8 cellular contexts compared by ENCODE assay signal in the genomic region with DNA sequence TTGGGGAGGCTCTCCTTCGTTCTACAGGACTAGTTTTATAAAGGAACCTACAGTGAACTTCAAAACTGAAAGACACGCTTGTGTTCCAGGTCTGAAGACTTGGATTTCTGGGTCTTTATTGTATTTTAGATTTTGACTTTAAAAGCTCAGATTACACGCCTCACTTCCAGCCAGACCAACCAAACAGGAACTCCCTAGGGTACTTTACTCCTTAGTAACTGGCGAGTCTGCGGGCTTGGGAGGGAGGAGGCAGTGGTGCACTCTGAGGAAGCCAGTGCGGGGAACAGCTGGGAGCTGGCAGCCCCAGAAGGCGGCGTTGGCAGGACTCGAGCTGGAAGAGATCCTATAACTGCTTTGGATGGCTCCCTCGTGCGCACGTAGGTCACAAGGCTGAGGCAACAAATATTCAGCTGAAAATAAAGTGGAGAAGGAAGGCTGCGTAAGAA. TPM values are rescaled to one million over a fixed set of nuclear protein-coding genes. Genes with fewer than 3 reads are reported as not detected.
DNase-seq lines count a peak whose midpoint lies in the region; ATAC-seq and TF ChIP-seq lines count a peak whose summit lies in the region.

No MANE protein-coding gene starts in this region.

- H3K27me3 ChIP-seq in HUES6 (ENCODE audit: control insufficient read depth, insufficient read depth, low read length) (no peaks in the 10 kb centered on the region; the same call in 1 of the 2 replicates), SJSA1 (replicated peaks) (no peaks in the 10 kb centered on the region), spleen (replicated peaks in 1 of 7) (peaks cover 0 to 16% (median 0%) of the 10 kb centered on the region in 7 donors)

- no peak for TF ChIP-seq CTCF in spleen (IDR thresholded peaks at IDR 0.05 in 8 of 11, conservative IDR thresholded peaks at IDR 0.05 in 3 of 11)

- H3K4me3 ChIP-seq in HUES6 (ENCODE audit: low read depth, low read length) (peak overlapping the region; percentile 67), SJSA1 (peak overlapping the region; percentile 29), spleen (peak overlapping the region in 7 of 8 donors; percentile 25 to 68 (median 39))

- H3K9ac ChIP-seq in HUES6 (ENCODE audit: low read length) = peak overlapping the region; percentile 63

- no peaks in the 10 kb centered on the region for H3K36me3 ChIP-seq in HUES6 (ENCODE audit: control insufficient read depth, insufficient read depth, low read length)
- H3K36me3 ChIP-seq in SJSA1 = no peaks in the 10 kb centered on the region
- no peaks in the 10 kb centered on the region for H3K36me3 ChIP-seq in spleen

- H3K4me1 ChIP-seq in HUES6 (ENCODE audit: control insufficient read depth, insufficient read depth, low read length) = peaks cover 6% of the 10 kb centered on the region; the same call in 1 of the 2 replicates
- H3K4me1 ChIP-seq in SJSA1 (replicated peaks) = no peaks in the 10 kb centered on the region
- peaks cover 0 to 7% (median 0%) of the 10 kb centered on the region in 6 donors for H3K4me1 ChIP-seq in spleen

- H3K9me3 ChIP-seq in HUES6 (ENCODE audit: control insufficient read depth, insufficient read depth, low read depth, low read length) = no peaks in the 10 kb centered on the region; the same call in 1 of the 2 replicates
- H3K9me3 ChIP-seq in SJSA1 (replicated peaks) = no peaks in the 10 kb centered on the region
- no peaks in the 10 kb centered on the region for H3K9me3 ChIP-seq in spleen

- WGBS in spleen, 5 donors = 4 to 44% (median 17%) methylated on average over 8 to 13 of the region's 13 CpGs

- intact Hi-C loops in spleen (cut with DNase I; ENCODE audit: low total_unique reads) = no loop called here

- no peak for TF ChIP-seq POLR2A in spleen (IDR thresholded peaks at IDR 0.05)

- no peak for ATAC-seq in HG03521 (IDR thresholded peaks at IDR 0.05; ENCODE audit: unreplicated experiment)
- ATAC-seq in HG03045 (IDR thresholded peaks at IDR 0.05; ENCODE audit: unreplicated experiment) = no peak

- peak; percentile 61 for DNase-seq in Daoy (ENCODE audit: low read depth)
- DNase-seq in SJSA1 (ENCODE audit: low read depth in 1 of 2, low spot score in 2 of 2) = peak in 1 of 2 experiments; percentile 2
- DNase-seq in dermis blood vessel endothelial cell = peak; percentile 64
- DNase-seq in kidney tubule cell (ENCODE audit: low spot score) = peak; percentile 64
- DNase-seq in spleen = peak; percentile 75

- no peak overlapping the region for H3K27ac ChIP-seq in HUES6 (ENCODE audit: low read depth, low read length)
- no peak overlapping the region for H3K27ac ChIP-seq in SJSA1
- H3K27ac ChIP-seq in spleen = peak overlapping the region in 7 of 8 donors; percentile 32 to 75 (median 66)

RNA-seq across cellular contexts. Expression of gene PHKA1, which starts 0.4 kb away (rescaled TPM):
- total RNA-seq in Daoy (2014; rRNA removed; shearing (Covaris generic)) = 6.4 and 9.5 TPM in 2 replicates
- 0.21 TPM in 1 of 2 replicates, not detected in the other for total RNA-seq in SJSA1 (2014; rRNA removed; shearing (Covaris generic))
- 9.7 and 11.4 TPM in 2 replicates for total RNA-seq in dermis blood vessel endothelial cell
- total RNA-seq in spleen = 10 to 100 TPM in 2 of 7 donors, 1 to 10 TPM in 5; 5.2 to 12.7 (median 7.8) TPM
- polyA plus RNA-seq in spleen = 1 to 10 TPM in 1 of 3 donors, under 1 TPM in 2; 0.67 to 2.0 (median 0.88) TPM

Comparison
In these comparisons a context has a peak if more than half of its experiments do, and no peak if none do; other contexts are left out.
1. H3K27ac ChIP-seq: peak in spleen (7 of 8); none in HUES6 (single experiment) and SJSA1 (single experiment).
2. Peak in every context shown above with its lines, with median percentiles within 50 percentile points of each other: H3K4me3 ChIP-seq.